Comparison of ENCODE assay signal across 11 cellular contexts in the genomic region with DNA sequence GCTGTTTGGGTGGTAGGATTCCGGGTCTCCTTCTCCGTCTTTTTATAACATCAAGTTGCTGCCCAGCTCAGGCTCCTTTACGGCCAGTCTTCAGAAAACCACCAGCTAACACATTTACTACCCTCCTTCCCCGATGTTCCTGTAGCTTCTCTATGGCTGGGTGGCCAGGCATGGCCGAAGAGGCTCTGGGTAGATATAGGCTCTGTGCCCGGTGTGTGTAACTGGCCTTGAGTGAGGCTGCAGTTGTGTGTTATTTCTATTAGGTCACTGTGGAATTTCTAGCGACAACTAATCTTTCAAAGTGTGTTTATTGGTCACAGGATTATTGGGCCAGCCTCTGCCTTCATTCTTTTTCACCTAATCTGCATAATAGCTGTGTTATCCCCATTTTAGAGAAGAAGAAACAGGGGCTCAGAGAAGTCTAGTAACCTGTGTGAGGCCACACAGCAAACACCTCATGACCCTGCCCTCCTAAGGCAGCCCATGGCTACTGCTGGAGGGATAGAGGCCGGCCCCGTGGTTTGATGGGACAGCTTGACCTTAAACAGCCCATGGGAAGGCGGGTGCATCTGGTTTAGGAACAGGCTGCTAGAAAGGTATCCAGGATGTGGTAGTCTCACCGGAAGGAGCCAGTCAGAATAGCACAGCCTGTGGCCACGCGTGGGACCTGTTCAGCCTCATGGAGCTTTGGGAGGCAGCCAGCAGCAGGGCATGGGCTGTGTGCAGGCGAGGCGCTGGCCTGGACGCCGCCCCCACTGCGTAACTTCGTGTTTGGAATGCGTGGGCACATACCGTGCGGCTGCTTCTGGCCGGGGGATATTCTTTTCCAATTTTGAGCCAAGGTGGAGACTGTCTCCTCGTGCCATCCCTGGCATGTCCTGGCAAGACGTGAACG. TPM values are rescaled to one million over a fixed set of nuclear protein-coding genes. Genes with fewer than 3 reads are reported as not detected.
DNase-seq lines count a peak whose midpoint lies in the region; ATAC-seq and TF ChIP-seq lines count a peak whose summit lies in the region.
"Had no signal": no experiment of that assay in that cellular context is flagged by ENCODE, and none has a peak within 500 bp of the region (broad histone marks: within the 10 kb centered on the region; RNA-seq: fewer than 3 reads in every experiment).

No MANE protein-coding gene starts in this region.

- H3K9me3 Mint-ChIP-seq in activated naive CD8-positive, alpha-beta T cell treated with anti-CD3 and anti-CD28 coated beads for 36 hours, result no peaks in the 10 kb centered on the region

- H3K27ac Mint-ChIP-seq in activated naive CD8-positive, alpha-beta T cell treated with anti-CD3 and anti-CD28 coated beads for 36 hours, result no peak overlapping the region

- H3K4me1 Mint-ChIP-seq in activated naive CD8-positive, alpha-beta T cell treated with anti-CD3 and anti-CD28 coated beads for 36 hours, result peaks cover 19% of the 10 kb centered on the region

- no peak overlapping the region for H3K4me3 Mint-ChIP-seq in activated naive CD8-positive, alpha-beta T cell treated with anti-CD3 and anti-CD28 coated beads for 36 hours

- DNase-seq in activated T-cell treated with anti-CD3 and anti-CD28 coated beads for 48 hours (ENCODE audit: low read depth) (peak; percentile 5), activated T-cell treated with anti-CD3 and anti-CD28 coated beads for 4 hours (no peak), mucosa of descending colon (no peak), thoracic aorta (ENCODE audit: low spot score) (no peak), COLO829 (ENCODE audit: low spot score) (no peak)
- peak; percentile 31 for DNase-seq in activated naive CD8-positive, alpha-beta T cell treated with anti-CD3 and anti-CD28 coated beads for 36 hours
- DNase-seq in effector CD4-positive, alpha-beta T cell, result no peak
- DNase-seq: left ventricle myocardium superior, MV-4-11 had no signal

- H3K36me3 ChIP-seq in mucosa of descending colon (ENCODE audit: low read depth), result no peaks in the 10 kb centered on the region
- H3K36me3 ChIP-seq in thoracic aorta, result no peaks in the 10 kb centered on the region

- no peak for TF ChIP-seq CTCF in mucosa of descending colon (IDR thresholded peaks at IDR 0.05)
- no peak for TF ChIP-seq CTCF in thoracic aorta (IDR thresholded peaks at IDR 0.05)

- peak overlapping the region; percentile 96 to 97 for H3K27ac ChIP-seq in thoracic aorta

- ATAC-seq in mucosa of descending colon (peak; percentile 54), thoracic aorta (ENCODE audit: insufficient number of reproducible peaks, low FRiP score, low read depth) (peak; percentile 20), HG03432 (IDR thresholded peaks at IDR 0.05; ENCODE audit: unreplicated experiment) (no peak)
- ATAC-seq: left ventricle myocardium superior had no signal

- no peaks in the 10 kb centered on the region for H3K27me3 ChIP-seq in thoracic aorta (replicated peaks; ENCODE audit: insufficient read depth)

- no peak overlapping the region for H3K4me3 ChIP-seq in mucosa of descending colon
- H3K4me3 ChIP-seq in thoracic aorta, result no peak overlapping the region

- H3K9me3 ChIP-seq in mucosa of descending colon (no peaks in the 10 kb centered on the region), thoracic aorta (no peaks in the 10 kb centered on the region)

- H3K4me1 ChIP-seq in mucosa of descending colon (ENCODE audit: low read depth), result no peaks in the 10 kb centered on the region
- H3K4me1 ChIP-seq in thoracic aorta (ENCODE audit: control insufficient read depth in 1 of 2, low read depth in 2 of 2), result peaks cover 50 to 80% of the 10 kb centered on the region in 2 donors

- H3K27me3 Mint-ChIP-seq in activated naive CD8-positive, alpha-beta T cell treated with anti-CD3 and anti-CD28 coated beads for 36 hours, result peaks cover 11% of the 10 kb centered on the region

- intact Hi-C loops in mucosa of descending colon (cut with DNase I, micrococcal nuclease), result no loop called here

- H3K36me3 Mint-ChIP-seq in activated naive CD8-positive, alpha-beta T cell treated with anti-CD3 and anti-CD28 coated beads for 36 hours, result no peaks in the 10 kb centered on the region

RNA-seq across cellular contexts. Expression of a gene that starts 29.7 kb away (rescaled TPM):
- not detected for total RNA-seq in activated naive CD8-positive, alpha-beta T cell treated with anti-CD3 and anti-CD28 coated beads for 36 hours
- total RNA-seq in mucosa of descending colon (100 to 1,000 TPM in 1 of 3 donors, 10 to 100 TPM in 2; 11.0 to 122 (median 28.9) TPM), thoracic aorta (100 to 1,000 TPM; 282 to 473 TPM)
- total RNA-seq: T-helper 2 cell treated with Interferon-gamma antibody and Interleukin-4, amounts not matched to agents 100 ng/mL and 5 ng/mL, for 36 hours had no signal

RNA-seq across cellular contexts. Expression of a gene that starts 36.6 kb away (rescaled TPM):
- not detected for total RNA-seq in activated naive CD8-positive, alpha-beta T cell treated with anti-CD3 and anti-CD28 coated beads for 36 hours
- total RNA-seq in mucosa of descending colon (not detected), thoracic aorta (not detected)
- total RNA-seq: left ventricle myocardium superior; T-helper 2 cell treated with Interferon-gamma antibody and Interleukin-4, amounts not matched to agents 100 ng/mL and 5 ng/mL, for 36 hours had no signal

Comparison
In these comparisons a context has a peak if more than half of its experiments do, and no peak if none do; other contexts are left out.
1. DNase-seq: peak in activated T-cell treated with anti-CD3 and anti-CD28 coated beads for 48 hours (single experiment) and activated naive CD8-positive, alpha-beta T cell treated with anti-CD3 and anti-CD28 coated beads for 36 hours (single experiment); none in activated T-cell treated with anti-CD3 and anti-CD28 coated beads for 4 hours (single experiment), mucosa of descending colon (0 of 3), thoracic aorta (single experiment), effector CD4-positive, alpha-beta T cell (single experiment) and COLO829 (single experiment).
2. RNA of a gene that starts 29.7 kb away (total RNA-seq): 282 to 473 TPM in thoracic aorta and 11.0 to 122 TPM in mucosa of descending colon; not detected in activated naive CD8-positive, alpha-beta T cell treated with anti-CD3 and anti-CD28 coated beads for 36 hours; every median in the first group is over 10 times any median in the second.